In the genomic region with DNA sequence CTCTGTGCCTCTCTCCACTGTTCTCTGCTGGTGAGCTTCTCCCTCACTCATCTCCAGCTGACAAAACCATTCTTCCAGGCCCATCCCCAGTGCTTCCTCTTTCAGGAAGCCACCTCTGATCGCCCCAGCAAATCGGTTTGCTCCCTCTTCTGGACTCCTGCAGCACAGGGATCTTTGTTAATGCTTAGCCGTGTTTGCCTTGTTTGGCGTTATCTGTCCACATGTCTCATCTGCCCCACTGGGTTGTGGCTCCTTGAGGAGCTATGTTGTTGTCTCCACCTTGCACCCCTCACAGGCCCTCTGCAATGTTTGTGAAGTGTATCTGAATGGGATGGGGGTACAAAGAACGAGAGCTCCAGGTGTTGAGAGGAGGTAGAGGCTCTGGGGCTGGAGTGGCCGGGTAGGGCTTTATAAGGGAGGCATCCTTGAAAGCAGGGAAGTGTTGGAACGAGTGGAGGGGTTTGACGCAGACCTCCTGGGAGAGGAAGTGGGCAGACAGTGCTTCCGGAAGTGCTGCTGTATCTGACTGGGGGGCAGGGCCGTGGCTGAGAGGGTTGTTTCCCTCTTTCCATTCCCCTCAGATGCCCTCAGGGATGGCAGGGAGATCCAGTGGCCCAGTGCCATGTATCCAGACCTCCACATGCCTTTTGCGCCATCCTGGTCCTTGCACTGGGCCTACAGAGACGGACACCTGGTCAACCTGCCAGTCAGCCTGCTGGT, we compare ENCODE assay signal across 8 cellular contexts. TPM values are rescaled to one million over a fixed set of nuclear protein-coding genes. Genes with fewer than 3 reads are reported as not detected.
DNase-seq lines count a peak whose midpoint lies in the region; ATAC-seq lines count a peak whose summit lies in the region.

No MANE protein-coding gene starts in this region.

- peak overlapping the region; percentile 78 for H3K4me3 Mint-ChIP-seq in T-helper 17 cell

- no peak overlapping the region for H3K9ac ChIP-seq in neuronal stem cell (ENCODE audit: low read depth, low read length, poor library complexity)

- no peak overlapping the region for H2BK15ac ChIP-seq in neuronal stem cell (ENCODE audit: low read length)

- H4K91ac ChIP-seq in neuronal stem cell (ENCODE audit: low read depth, low read length, poor library complexity), result no peak overlapping the region

- H2BK120ac ChIP-seq in neuronal stem cell (ENCODE audit: low read depth, low read length), result no peak overlapping the region

- DNase-seq in ELR (ENCODE audit: low read depth) (peak; percentile 23), T-helper 17 cell (no peak), neuronal stem cell (ENCODE audit: low spot score) (no peak), NCI-H1417 (lab: John Stamatoyannopoulos, UW) (no peak), midbrain (lab: John Stamatoyannopoulos, UW) (no peak), MG63 (no peak), HuH-7 (ENCODE audit: low spot score) (no peak)
- DNase-seq in central memory CD4-positive, alpha-beta T cell, result peak; percentile 43

- H2AFZ ChIP-seq in neuronal stem cell (ENCODE audit: low read length), result no peak overlapping the region

- peak overlapping the region; percentile 77 for H2AK5ac ChIP-seq in neuronal stem cell (ENCODE audit: low read depth, low read length)

- H3K36me3 ChIP-seq in neuronal stem cell (replicated peaks in 1 of 2; ENCODE audit: control insufficient read depth in 2 of 2, insufficient read depth in 2 of 2, low read length in 2 of 2) (peaks cover 15 to 52% of the 10 kb centered on the region in 2 donors), MG63 (no peaks in the 10 kb centered on the region; the same call in 1 of the 2 replicates)

- no peak overlapping the region for H3K18ac ChIP-seq in neuronal stem cell (ENCODE audit: low read length)

- peak; percentile 82 for ATAC-seq in T-helper 17 cell

- H3K27ac Mint-ChIP-seq in T-helper 17 cell, result peak overlapping the region; percentile 86

- peak overlapping the region; percentile 82 for H3K23ac ChIP-seq in neuronal stem cell (ENCODE audit: low read depth, low read length, poor library complexity)

- no peaks in the 10 kb centered on the region for H3K9me3 ChIP-seq in T-helper 17 cell (ENCODE audit: control insufficient read depth, low read length, poor library complexity, severe bottlenecking)
- peaks cover 0 to 1% of the 10 kb centered on the region in 2 donors for H3K9me3 ChIP-seq in neuronal stem cell (replicated peaks in 1 of 2; ENCODE audit: control insufficient read depth in 2 of 2, insufficient read depth in 1 of 2, low read depth in 1 of 2, low read length in 2 of 2)
- H3K9me3 ChIP-seq in MG63, result no peaks in the 10 kb centered on the region

- H2BK12ac ChIP-seq in neuronal stem cell (ENCODE audit: low read length), result no peak overlapping the region

- peaks cover 18% of the 10 kb centered on the region for H3K4me1 Mint-ChIP-seq in T-helper 17 cell

- H3K4me2 ChIP-seq in neuronal stem cell (ENCODE audit: insufficient read depth, low read length, poor library complexity, severe bottlenecking), result no peak overlapping the region

- no peak overlapping the region for H3K14ac ChIP-seq in neuronal stem cell (ENCODE audit: low read length)

- no peak overlapping the region for H2BK5ac ChIP-seq in neuronal stem cell (ENCODE audit: low read length)

- H3K36me3 Mint-ChIP-seq in T-helper 17 cell (ENCODE audit: low read depth), result peaks cover 2% of the 10 kb centered on the region

- H3K4ac ChIP-seq in neuronal stem cell (ENCODE audit: low read length), result peak overlapping the region; percentile 59

- no peak overlapping the region for H4K8ac ChIP-seq in neuronal stem cell (ENCODE audit: low read depth, low read length)

- H3K4me1 ChIP-seq in neuronal stem cell (ENCODE audit: control insufficient read depth in 2 of 2, insufficient read depth in 1 of 2, low read depth in 1 of 2, low read length in 2 of 2), result peaks cover 0 to 1% of the 10 kb centered on the region in 2 donors

- no peak overlapping the region for H3K27ac ChIP-seq in neuronal stem cell (replicated peaks; ENCODE audit: low read length)

- WGBS in neuronal stem cell (ENCODE audit: extremely low coverage in 2 of 2, insufficient read length in 2 of 2, insufficient replicate concordance in 1 of 2), 2 donors, result no CpG with 5 or more reads among the region's 12 CpGs

- no peaks in the 10 kb centered on the region for H3K27me3 ChIP-seq in neuronal stem cell (ENCODE audit: control insufficient read depth in 3 of 3, insufficient read depth in 3 of 3, low read depth in 1 of 3, low read length in 3 of 3)
- no peaks in the 10 kb centered on the region for H3K27me3 ChIP-seq in MG63

- H3K27me3 Mint-ChIP-seq in T-helper 17 cell, result no peaks in the 10 kb centered on the region

- H3K79me1 ChIP-seq in neuronal stem cell (ENCODE audit: low read depth, low read length), result no peaks in the 10 kb centered on the region

- H3K4me3 ChIP-seq in neuronal stem cell (ENCODE audit: low read length in 2 of 2) (no peak overlapping the region), MG63 (no peak overlapping the region)

RNA-seq across cellular contexts. Expression of a gene that starts 27.8 kb away (rescaled TPM):
- total RNA-seq in T-helper 17 cell, result under 1 TPM; 0.08 to 0.40 TPM
- polyA plus RNA-seq in neuronal stem cell (2013, experiment 1 of 2), result 7.5 TPM
- 7.9 TPM for polyA plus RNA-seq in neuronal stem cell (2013, experiment 2 of 2)
- 3.9 and 7.8 TPM in 2 replicates for total RNA-seq in MG63 (2014; rRNA removed; shearing (Covaris generic); ENCODE audit: low replicate concordance)

RNA-seq across cellular contexts. Expression of a gene that starts 28.8 kb away (rescaled TPM):
- 10 to 100 TPM; 49.7 to 56.5 TPM for total RNA-seq in T-helper 17 cell
- 21.2 TPM for polyA plus RNA-seq in neuronal stem cell (2013, experiment 1 of 2)
- 24.0 TPM for polyA plus RNA-seq in neuronal stem cell (2013, experiment 2 of 2)
- 34.6 and 83.8 TPM in 2 replicates for total RNA-seq in MG63 (2014; rRNA removed; shearing (Covaris generic); ENCODE audit: low replicate concordance)

RNA-seq across cellular contexts. Expression of a gene that starts 31.1 kb away (rescaled TPM):
- 10 to 100 TPM; 70.1 to 70.2 TPM for total RNA-seq in T-helper 17 cell
- polyA plus RNA-seq in neuronal stem cell (2013, experiment 1 of 2), result 63.4 TPM
- polyA plus RNA-seq in neuronal stem cell (2013, experiment 2 of 2), result 59.4 TPM
- 10.7 and 12.5 TPM in 2 replicates for total RNA-seq in MG63 (2014; rRNA removed; shearing (Covaris generic); ENCODE audit: low replicate concordance)

RNA-seq across cellular contexts. Expression of a gene that starts 38.0 kb away (rescaled TPM):
- total RNA-seq in T-helper 17 cell, result 10 to 100 TPM; 39.3 to 41.9 TPM
- polyA plus RNA-seq in neuronal stem cell (2013, experiment 1 of 2), result 25.2 TPM
- polyA plus RNA-seq in neuronal stem cell (2013, experiment 2 of 2), result 26.4 TPM
- 0.39 and 3.9 TPM in 2 replicates for total RNA-seq in MG63 (2014; rRNA removed; shearing (Covaris generic); ENCODE audit: low replicate concordance)

Comparison
In these comparisons a context has a peak if more than half of its experiments do, and no peak if none do; other contexts are left out.
1. DNase-seq: peak in ELR (single experiment) and central memory CD4-positive, alpha-beta T cell (single experiment); none in T-helper 17 cell (0 of 3), neuronal stem cell (single experiment), NCI-H1417 (0 of 3), midbrain (single experiment), MG63 (single experiment) and HuH-7 (single experiment).